8 cellular contexts compared by ENCODE assay signal in the genomic region with DNA sequence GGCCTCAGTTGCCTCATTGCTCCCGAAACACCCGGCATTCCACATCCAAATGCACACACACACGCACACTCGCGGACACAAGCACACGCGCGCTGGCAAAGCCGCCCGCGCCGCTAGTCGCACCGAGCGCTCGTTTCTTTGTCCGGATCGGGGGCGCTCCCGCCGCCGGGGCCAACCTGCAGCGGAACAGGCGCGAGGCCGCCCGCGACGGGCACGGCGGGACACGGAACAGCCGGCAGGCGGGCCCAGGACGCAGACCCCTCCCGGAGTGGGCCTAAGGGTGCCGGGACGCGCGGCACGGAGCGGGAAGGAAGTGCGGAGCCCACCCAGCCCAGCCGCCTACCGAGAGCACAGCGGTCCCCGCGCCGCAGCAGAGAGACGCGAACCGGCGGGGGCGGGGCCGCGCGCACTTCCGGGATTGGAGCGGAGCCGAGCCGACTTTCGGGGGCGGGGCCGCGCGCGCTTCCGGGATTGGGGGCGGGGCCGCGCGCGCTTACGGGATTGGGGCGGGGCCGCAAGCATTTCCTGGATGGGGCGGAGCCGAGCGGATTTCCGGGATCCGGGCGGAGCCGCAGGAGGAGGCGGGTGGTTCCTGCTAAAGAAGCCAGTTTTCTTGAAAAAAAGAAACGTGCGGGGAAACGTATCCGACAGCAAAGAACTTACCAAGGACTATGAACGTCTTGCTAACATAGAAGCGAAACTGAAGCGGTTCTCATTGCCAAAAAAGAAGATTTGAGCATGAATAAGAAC. TPM values are rescaled to one million over a fixed set of nuclear protein-coding genes. Genes with fewer than 3 reads are reported as not detected.
DNase-seq lines count a peak whose midpoint lies in the region; ATAC-seq and TF ChIP-seq lines count a peak whose summit lies in the region.

A gene (minus strand): TSS at position 396 of the 750 bp plus-strand sequence. CDS start 1,498 bp downstream, outside the sequence.

- DNase-seq in AG08396 (ENCODE audit: low spot score) (peak; percentile 96), NCI-H510A (lab: John Stamatoyannopoulos, UW) (peak; percentile 82), cerebellum (ENCODE audit: low spot score) (peak; percentile 94), kidney epithelial cell (ENCODE audit: low read depth) (peak; percentile 62)
- peak; percentile 94 to 95 for DNase-seq in activated CD4-positive, alpha-beta T cell treated with anti-CD3 and anti-CD28 coated beads for 24 hours (ENCODE audit: low read depth in 2 of 2)
- DNase-seq in stimulated activated CD4-positive, alpha-beta T cell treated with anti-CD3 and anti-CD28 coated beads, Interleukin-15, amount 100 ng/mL, for 1 hour (ENCODE audit: low read depth in 1 of 2, low spot score in 1 of 2) = peak; percentile 94

- no peak for TF ChIP-seq CTCF in kidney epithelial cell (IDR thresholded peaks at IDR 0.05; ENCODE audit: insufficient read depth, low read length, poor library complexity, severe bottlenecking)

- no peaks in the 10 kb centered on the region for H3K27me3 ChIP-seq in kidney epithelial cell (ENCODE audit: control insufficient read depth, insufficient read depth, low read length)

- peak; percentile 61 for ATAC-seq in GM19025 (IDR thresholded peaks at IDR 0.05; ENCODE audit: low read depth, unreplicated experiment)
- peak; percentile 37 for ATAC-seq in HG03378 (IDR thresholded peaks at IDR 0.05; ENCODE audit: unreplicated experiment)

- H3K36me3 ChIP-seq in kidney epithelial cell (ENCODE audit: control insufficient read depth, insufficient read depth, low read length) = no peaks in the 10 kb centered on the region

- H3K4me3 ChIP-seq in kidney epithelial cell (ENCODE audit: low read depth, low read length) = peak within 1 kb of the TSS; percentile 75

RNA-seq across cellular contexts. Expression of the gene that starts here (rescaled TPM):
- total RNA-seq in cerebellum = 32.2 TPM
- 76.0 and 106 TPM in 2 replicates for total RNA-seq in kidney epithelial cell

Comparison
In these comparisons a context has a peak if more than half of its experiments do, and no peak if none do; other contexts are left out.
1. Peak in every context shown above with its lines: DNase-seq, ATAC-seq and H3K4me3 ChIP-seq.